In the genomic region with DNA sequence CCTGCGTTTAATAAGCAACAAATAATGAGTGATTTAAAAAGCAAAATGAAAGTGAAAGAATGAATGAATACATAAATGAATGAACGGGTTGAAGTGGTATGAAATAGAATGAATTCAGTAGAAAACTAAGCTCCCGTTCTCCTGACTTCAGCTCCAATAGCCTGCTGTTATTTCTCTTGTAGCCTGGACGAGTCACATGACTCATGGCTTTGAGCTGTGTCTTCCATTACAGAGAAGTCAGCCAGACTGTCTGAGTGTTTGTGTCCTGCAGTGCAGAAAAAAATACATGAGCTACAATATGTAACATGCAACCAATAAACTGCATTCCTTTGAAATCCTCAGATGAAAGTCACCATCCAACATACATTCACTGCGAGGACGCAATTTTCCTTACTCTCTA, we compare ENCODE assay signal across 9 cellular contexts. TPM values are rescaled to one million over a fixed set of nuclear protein-coding genes. Genes with fewer than 3 reads are reported as not detected.
DNase-seq lines count a peak whose midpoint lies in the region; ATAC-seq and TF ChIP-seq lines count a peak whose summit lies in the region.
"Had no signal": no experiment of that assay in that cellular context is flagged by ENCODE, and none has a peak within 500 bp of the region (broad histone marks: within the 10 kb centered on the region; RNA-seq: fewer than 3 reads in every experiment).

No MANE protein-coding gene starts in this region.

- H3K4me3 ChIP-seq in ACC112 (ENCODE audit: low read depth, low read length): peak overlapping the region; percentile 39
- H3K4me3 ChIP-seq in mesenchymal stem cell (ENCODE audit: insufficient read depth in 1 of 2, low read depth in 1 of 2, low read length in 2 of 2): peak overlapping the region in 1 of 2 experiments; percentile 21

- peak overlapping the region; percentile 42 to 59 for H3K18ac ChIP-seq in mesenchymal stem cell (ENCODE audit: low read depth in 1 of 2, low read length in 2 of 2)

- no peak overlapping the region for H3K4ac ChIP-seq in mesenchymal stem cell (ENCODE audit: low read depth in 1 of 2, low read length in 2 of 2)

- no peak for ATAC-seq in GM21576 (IDR thresholded peaks at IDR 0.05; ENCODE audit: unreplicated experiment)
- ATAC-seq in effector memory CD8-positive, alpha-beta T cell (replicated peaks): no peak
- no peak for ATAC-seq in GM21825 (IDR thresholded peaks at IDR 0.05; ENCODE audit: unreplicated experiment)
- ATAC-seq: stimulated activated effector memory CD8-positive, alpha-beta T cell treated with anti-CD3 and anti-CD28 coated beads, Interleukin-12 subunit alpha, Interleukin-12 subunit beta, amount 100 ng/mL, for 72 hours had no signal

- no peak overlapping the region for H2BK5ac ChIP-seq in mesenchymal stem cell (ENCODE audit: low read depth, low read length, poor library complexity, severe bottlenecking)

- peaks cover 0 to 7% of the 10 kb centered on the region in 2 donors for H3K9me3 Mint-ChIP-seq in effector memory CD8-positive, alpha-beta T cell
- H3K9me3 Mint-ChIP-seq: stimulated activated effector memory CD8-positive, alpha-beta T cell treated with anti-CD3 and anti-CD28 coated beads, Interleukin-12 subunit alpha, Interleukin-12 subunit beta, amount 100 ng/mL, for 72 hours had no signal

- H3K36me3 ChIP-seq in ACC112 (ENCODE audit: insufficient read depth, low read length) (no peaks in the 10 kb centered on the region), mesenchymal stem cell (ENCODE audit: control insufficient read depth in 1 of 2, insufficient read depth in 2 of 2, low read depth in 1 of 2, low read length in 2 of 2) (no peaks in the 10 kb centered on the region)

- no peak overlapping the region for H2BK12ac ChIP-seq in mesenchymal stem cell (ENCODE audit: low read length in 2 of 2)

- no peak overlapping the region for H3K23ac ChIP-seq in mesenchymal stem cell (ENCODE audit: low read length in 2 of 2)

- H3K79me2 ChIP-seq in ACC112 (ENCODE audit: control insufficient read depth, insufficient read depth, low read length, unreplicated experiment): no peaks in the 10 kb centered on the region

- no peaks in the 10 kb centered on the region for H3K79me1 ChIP-seq in mesenchymal stem cell (replicated peaks; ENCODE audit: low read length, poor library complexity, severe bottlenecking)

- WGBS in mesenchymal stem cell: 40% methylated on average over 4 of the region's 6 CpGs

- no peak overlapping the region for H2BK120ac ChIP-seq in mesenchymal stem cell (ENCODE audit: low read depth, low read length)

- no peak overlapping the region for H3K14ac ChIP-seq in mesenchymal stem cell (ENCODE audit: low read length in 2 of 2)

- DNase-seq in cerebellar cortex (ENCODE audit: low spot score) (peak; percentile 52), mesenchymal stem cell (peak; percentile 85), NCI-H524 treated with DMSO at 0.1 percent for 48 hours (lab: John Stamatoyannopoulos, UW) (no peak)
- no peak for DNase-seq in effector memory CD8-positive, alpha-beta T cell

- no peak overlapping the region for H2AK5ac ChIP-seq in mesenchymal stem cell (ENCODE audit: low read length, severe bottlenecking)

- H3K9me3 ChIP-seq in mesenchymal stem cell (ENCODE audit: control insufficient read depth, low read length): no peaks in the 10 kb centered on the region

- H4K91ac ChIP-seq in mesenchymal stem cell (ENCODE audit: low read length): no peak overlapping the region

- TF ChIP-seq RAD21 in Ishikawa (IDR thresholded peaks at IDR 0.05; ENCODE audit: low read depth): no peak

- no peak for TF ChIP-seq EP300 in Ishikawa (IDR thresholded peaks at IDR 0.05; ENCODE audit: borderline replicate concordance)

- H3K4me1 ChIP-seq in ACC112 (ENCODE audit: control insufficient read depth, insufficient read depth, low read length, unreplicated experiment) (peaks cover 38% of the 10 kb centered on the region), mesenchymal stem cell (ENCODE audit: control insufficient read depth, insufficient read depth, low read depth, low read length) (peaks cover 9% of the 10 kb centered on the region)

- no peak overlapping the region for H3K27ac Mint-ChIP-seq in effector memory CD8-positive, alpha-beta T cell
- H3K27ac Mint-ChIP-seq: stimulated activated effector memory CD8-positive, alpha-beta T cell treated with anti-CD3 and anti-CD28 coated beads, Interleukin-12 subunit alpha, Interleukin-12 subunit beta, amount 100 ng/mL, for 72 hours had no signal

- H3K27me3 ChIP-seq in ACC112 (ENCODE audit: insufficient read depth, low read length) (no peaks in the 10 kb centered on the region), mesenchymal stem cell (ENCODE audit: control insufficient read depth in 1 of 2, insufficient read depth in 1 of 2, low read length in 2 of 2) (no peaks in the 10 kb centered on the region)

- no peak overlapping the region for H4K8ac ChIP-seq in mesenchymal stem cell (ENCODE audit: low read length)

- H3K27me3 Mint-ChIP-seq in effector memory CD8-positive, alpha-beta T cell: peaks cover 0 to 22% of the 10 kb centered on the region in 2 donors

- H3K27ac ChIP-seq in ACC112 (ENCODE audit: low read depth, low read length) (0 out of 2 replicates have a peak overlapping the region, but pooled peaks have one; percentile 8), mesenchymal stem cell (ENCODE audit: low read length, poor library complexity, severe bottlenecking) (peak overlapping the region; percentile 81)

- H3K9ac ChIP-seq in mesenchymal stem cell (ENCODE audit: low read length): peak overlapping the region; percentile 70

- no peak overlapping the region for H3K4me3 Mint-ChIP-seq in effector memory CD8-positive, alpha-beta T cell
- H3K4me3 Mint-ChIP-seq: stimulated activated effector memory CD8-positive, alpha-beta T cell treated with anti-CD3 and anti-CD28 coated beads, Interleukin-12 subunit alpha, Interleukin-12 subunit beta, amount 100 ng/mL, for 72 hours had no signal

- H2AFZ ChIP-seq in ACC112 (ENCODE audit: low read length, unreplicated experiment): peak overlapping the region; percentile 24
- no peak overlapping the region for H2AFZ ChIP-seq in mesenchymal stem cell (ENCODE audit: low read depth, low read length)

- H3K4me1 Mint-ChIP-seq in effector memory CD8-positive, alpha-beta T cell (ENCODE audit: low read depth in 2 of 2): no peaks in the 10 kb centered on the region
- H3K4me1 Mint-ChIP-seq: stimulated activated effector memory CD8-positive, alpha-beta T cell treated with anti-CD3 and anti-CD28 coated beads, Interleukin-12 subunit alpha, Interleukin-12 subunit beta, amount 100 ng/mL, for 72 hours had no signal

- H2BK15ac ChIP-seq in mesenchymal stem cell (ENCODE audit: low read depth, poor library complexity, severe bottlenecking): no peak overlapping the region

- H3K36me3 Mint-ChIP-seq in effector memory CD8-positive, alpha-beta T cell (ENCODE audit: insufficient read depth): no peaks in the 10 kb centered on the region
- H3K36me3 Mint-ChIP-seq: stimulated activated effector memory CD8-positive, alpha-beta T cell treated with anti-CD3 and anti-CD28 coated beads, Interleukin-12 subunit alpha, Interleukin-12 subunit beta, amount 100 ng/mL, for 72 hours had no signal

- peak overlapping the region; percentile 29 for H3K4me2 ChIP-seq in mesenchymal stem cell (ENCODE audit: low read length, poor library complexity, severe bottlenecking)

TF ChIP-seq in Ishikawa, 13 proteins besides CTCF, POLR2A, EP300 and RAD21:
- TF ChIP-seq USF1 (IDR thresholded peaks at IDR 0.05): peak; percentile 55
- TF ChIP-seq CEBPB (IDR thresholded peaks at IDR 0.05): no peak

RNA-seq across cellular contexts. Expression of gene SCG2, which starts 21.2 kb away (rescaled TPM):
- 104 TPM for polyA plus RNA-seq in mesenchymal stem cell (2013, experiment 1 of 2)
- polyA plus RNA-seq in mesenchymal stem cell (2013, experiment 2 of 2): 104 TPM

Comparison
In these comparisons a context has a peak if more than half of its experiments do, and no peak if none do; other contexts are left out.
1. DNase-seq: peak in cerebellar cortex (single experiment) and mesenchymal stem cell (single experiment); none in NCI-H524 treated with DMSO at 0.1 percent for 48 hours (single experiment) and effector memory CD8-positive, alpha-beta T cell (0 of 3).